ENCODE assay signal across 18 cellular contexts in genomic region chr2:226639550-226639949, GRCh38.
A peak's percentile ranks its signal among the peaks of the same experiment; 100 is the strongest.
DNase-seq lines count a peak whose midpoint lies in the region; ATAC-seq and TF ChIP-seq lines count a peak whose summit lies in the region.
"Had no signal": no experiment of that assay in that cellular context is flagged by ENCODE, and none has a peak within 500 bp of the region (broad histone marks: within the 10 kb centered on the region; RNA-seq: fewer than 3 reads in every experiment).

No MANE protein-coding gene starts in this region.

- DNase-seq in HCT116 (ENCODE audit: low read depth, low spot score) (no peak), IMR-90 (no peak), esophagus muscularis mucosa (ENCODE audit: extremely low spot score) (peak; percentile 64), mesenchymal stem cell (no peak), upper lobe of left lung (no peak), HCEC 1CT (no peak), NCI-H2227 treated with DMSO at 0.1 percent for 48 hours (lab: John Stamatoyannopoulos, UW) (no peak)
- DNase-seq: 8988T; AML-193; Caco-2; Calu3; CD4-positive, alpha-beta T cell; CD8-positive, alpha-beta T cell; DMS79 treated with DMSO at 0.1 percent for 48 hours; GF-D8 had no signal

- H3K4me3 ChIP-seq in HCT116 (replicated peaks in 1 of 2; ENCODE audit: low read depth in 1 of 2, low read length in 2 of 2) (no peak overlapping the region), IMR-90 (ENCODE audit: insufficient read depth, low read depth, low read length) (no peak overlapping the region), esophagus muscularis mucosa (no peak overlapping the region), mesenchymal stem cell (ENCODE audit: insufficient read depth in 1 of 2, low read depth in 1 of 2, low read length in 2 of 2) (no peak overlapping the region), upper lobe of left lung (no peak overlapping the region)
- H3K4me3 ChIP-seq: BLaER1 treated with 17β-estradiol and CSF1 and Interleukin-3, amounts not matched to agents 10 nM and 100 nM had no signal

- H2AK5ac ChIP-seq in IMR-90 (ENCODE audit: low read depth, low read length) = peak overlapping the region; percentile 72; the same call in 1 of the 2 replicates
- no peak overlapping the region for H2AK5ac ChIP-seq in mesenchymal stem cell (ENCODE audit: low read length, severe bottlenecking)

- 100% methylated on average over 1 of the region's 2 CpGs; no CpG with 5 or more reads in 1 of the 2 experiments for WGBS in IMR-90 (ENCODE audit: extremely low coverage in 2 of 2, insufficient read length in 1 of 2), 2 experiments
- 98% methylated on average over 2 of the region's 2 CpGs for WGBS in esophagus muscularis mucosa
- 98% methylated on average over 2 of the region's 2 CpGs for WGBS in mesenchymal stem cell
- WGBS in upper lobe of left lung, 2 donors = 96 to 100% methylated on average over 2 of the region's 2 CpGs

- H2BK20ac ChIP-seq in IMR-90 (ENCODE audit: low read depth, low read length) = peak overlapping the region; percentile 44; the same call in 1 of the 2 replicates

- H3K56ac ChIP-seq in IMR-90 (ENCODE audit: extremely low read depth, insufficient read depth, low read length) = no peak overlapping the region; the same call in 1 of the 2 replicates

- intact Hi-C loops in HCT116 (cut with micrococcal nuclease) (no loop called here), IMR-90 (cut with micrococcal nuclease) (no loop called here), esophagus muscularis mucosa (cut with DNase I) (no loop called here)

- H2BK12ac ChIP-seq in mesenchymal stem cell (ENCODE audit: low read length in 2 of 2) = peak overlapping the region in 1 of 2 experiments; percentile 85

- H2AK9ac ChIP-seq in IMR-90 (replicated peaks; ENCODE audit: low read depth, low read length, poor library complexity) = no peak overlapping the region

- RAD21 ChIA-PET in HCT116 (lab: Charles Lee; ENCODE audit: low non-redundant PET in 1 of 2, low total read pairs in 2 of 2, uncharacterized antibody in 2 of 2, unreplicated experiment in 2 of 2) = no interaction called here

- H4K20me1 ChIP-seq in HCT116 (ENCODE audit: insufficient read depth) (no peaks in the 10 kb centered on the region), IMR-90 (ENCODE audit: insufficient read depth, low read length) (no peaks in the 10 kb centered on the region)

- H3K79me1 ChIP-seq in IMR-90 (ENCODE audit: low read depth in 1 of 2, low read length in 2 of 2) (peaks cover 0 to 4% of the 10 kb centered on the region in 2 experiments; a peak in 1 of 4 replicates), mesenchymal stem cell (replicated peaks; ENCODE audit: low read length, poor library complexity, severe bottlenecking) (no peaks in the 10 kb centered on the region)

- no peak for TF ChIP-seq CTCF in HCT116 (IDR thresholded peaks at IDR 0.05 in 2 of 3, conservative IDR thresholded peaks at IDR 0.05 in 1 of 3; ENCODE audit: borderline replicate concordance in 1 of 3, insufficient read depth in 1 of 3, low read depth in 2 of 3, low read length in 2 of 3)
- TF ChIP-seq CTCF in IMR-90 (conservative IDR thresholded peaks at IDR 0.05; ENCODE audit: low read depth, low read length) = no peak
- TF ChIP-seq CTCF in esophagus muscularis mucosa (IDR thresholded peaks at IDR 0.05) = no peak
- TF ChIP-seq CTCF in upper lobe of left lung (IDR thresholded peaks at IDR 0.05) = no peak

- in situ Hi-C loops in IMR-90 (cut with MboI; ENCODE audit: low sequenced_read_pairs) = no loop called here

- BruUV-seq in HCT116 (replicated peaks; lab: Mats Ljungman, UMichigan) (no TSS peak), IMR-90 (replicated peaks; lab: Mats Ljungman, UMichigan) (no TSS peak)

- peak overlapping the region; percentile 74 for H2BK5ac ChIP-seq in IMR-90 (ENCODE audit: low read depth, low read length, poor library complexity, severe bottlenecking)
- no peak overlapping the region for H2BK5ac ChIP-seq in mesenchymal stem cell (ENCODE audit: low read depth, low read length, poor library complexity, severe bottlenecking)

- H3K79me2 ChIP-seq in HCT116 (ENCODE audit: insufficient read depth, low read length) = peaks cover 75% of the 10 kb centered on the region

- H3K9me3 ChIP-seq in HCT116 (ENCODE audit: control insufficient read depth in 1 of 2, insufficient read depth in 1 of 2, low read depth in 1 of 2, low read length in 2 of 2) = peaks cover 5 to 17% of the 10 kb centered on the region in 2 experiments; a peak in 2 of 4 replicates
- no peaks in the 10 kb centered on the region; the same call in 1 of the 2 replicates for H3K9me3 ChIP-seq in IMR-90 (ENCODE audit: control insufficient read depth, insufficient read depth, low read length)
- H3K9me3 ChIP-seq in esophagus muscularis mucosa = peaks cover 0 to 7% (median 2%) of the 10 kb centered on the region in 4 donors
- H3K9me3 ChIP-seq in mesenchymal stem cell (ENCODE audit: control insufficient read depth, low read length) = peaks cover 9% of the 10 kb centered on the region
- H3K9me3 ChIP-seq in upper lobe of left lung = peaks cover 0 to 9% (median 6%) of the 10 kb centered on the region in 4 donors
- H3K9me3 ChIP-seq: Caco-2 had no signal

- peak overlapping the region; percentile 54; the same call in 2 of the 3 replicates for H2BK15ac ChIP-seq in IMR-90 (ENCODE audit: low read depth, low read length)
- peak overlapping the region; percentile 19 for H2BK15ac ChIP-seq in mesenchymal stem cell (ENCODE audit: low read depth, poor library complexity, severe bottlenecking)

- H3K18ac ChIP-seq in IMR-90 (ENCODE audit: low read depth, low read length) = peak overlapping the region; percentile 62; the same call in 1 of the 2 replicates
- peak overlapping the region in 1 of 2 experiments; percentile 66 for H3K18ac ChIP-seq in mesenchymal stem cell (ENCODE audit: low read depth in 1 of 2, low read length in 2 of 2)

- no peak overlapping the region for H3K4me2 ChIP-seq in HCT116 (ENCODE audit: low read length)
- H3K4me2 ChIP-seq in IMR-90 (ENCODE audit: low read depth, low read length) = no peak overlapping the region
- no peak overlapping the region for H3K4me2 ChIP-seq in mesenchymal stem cell (ENCODE audit: low read length, poor library complexity, severe bottlenecking)
- H3K4me2 ChIP-seq: BLaER1 treated with 17β-estradiol and CSF1 and Interleukin-3, amounts not matched to agents 10 nM and 100 nM had no signal

- TF ChIP-seq POLR2A in HCT116 (IDR thresholded peaks at IDR 0.05; ENCODE audit: borderline replicate concordance, extremely low read depth, insufficient read depth, insufficient read length) (no peak), IMR-90 (IDR thresholded peaks at IDR 0.05; ENCODE audit: low read depth, low read length) (no peak), esophagus muscularis mucosa (IDR thresholded peaks at IDR 0.05; ENCODE audit: low read depth) (no peak), upper lobe of left lung (IDR thresholded peaks at IDR 0.05) (no peak)

- POLR2A ChIA-PET in HCT116 (lab: Charles Lee) (interaction anchor here (1.3 kb wide), 1 partner anchor 9 kb away, joined by 4 read pairs; no protein-coding TSS in a partner anchor), IMR-90 (lab: Charles Lee; ENCODE audit: unreplicated experiment) (no interaction called here)

- no peak overlapping the region for H3K14ac ChIP-seq in IMR-90 (replicated peaks; ENCODE audit: low read depth, low read length)
- H3K14ac ChIP-seq in mesenchymal stem cell (ENCODE audit: low read length in 2 of 2) = no peak overlapping the region

- dilution Hi-C loops in IMR-90 (cut with HindIII; ENCODE audit: low sequenced_read_pairs, unreplicated experiment) = no loop called here

- H4K91ac ChIP-seq in IMR-90 (ENCODE audit: insufficient read depth, low read depth, low read length) = no peak overlapping the region
- no peak overlapping the region for H4K91ac ChIP-seq in mesenchymal stem cell (ENCODE audit: low read length)

- H2BK120ac ChIP-seq in IMR-90 (ENCODE audit: low read depth, low read length) (peak overlapping the region; percentile 86), mesenchymal stem cell (ENCODE audit: low read depth, low read length) (no peak overlapping the region)

- no peak for ATAC-seq in HCT116
- no peak for ATAC-seq in IMR-90 (ENCODE audit: low read depth)
- ATAC-seq in upper lobe of left lung (ENCODE audit: low FRiP score in 2 of 2) = no peak
- ATAC-seq in GM21515 (IDR thresholded peaks at IDR 0.05; ENCODE audit: unreplicated experiment) = no peak
- ATAC-seq: CD8-positive, alpha-beta T cell had no signal

- 0 out of 2 replicates have a peak overlapping the region, but pooled peaks have one; percentile 29 for H3K4ac ChIP-seq in IMR-90 (ENCODE audit: low read depth, low read length)
- H3K4ac ChIP-seq in mesenchymal stem cell (ENCODE audit: low read depth in 1 of 2, low read length in 2 of 2) = no peak overlapping the region

- H3K9me2 ChIP-seq in HCT116 (ENCODE audit: insufficient read depth) = no peaks in the 10 kb centered on the region

- CTCF ChIA-PET in HCT116 (lab: Charles Lee) (no interaction called here), IMR-90 (lab: Yijun Ruan, JAX) (no interaction called here)

- TF ChIP-seq EP300 in esophagus muscularis mucosa (IDR thresholded peaks at IDR 0.05) (no peak), upper lobe of left lung (IDR thresholded peaks at IDR 0.05) (no peak)

- TF ChIP-seq RAD21 in HCT116 (IDR thresholded peaks at IDR 0.05; ENCODE audit: low read depth) (no peak), IMR-90 (IDR thresholded peaks at IDR 0.05; ENCODE audit: low read length) (no peak)

- no peak overlapping the region for H4K5ac ChIP-seq in IMR-90 (ENCODE audit: low read depth, low read length)

- H3K36me3 ChIP-seq in HCT116 (ENCODE audit: control insufficient read depth in 1 of 2, insufficient read depth in 2 of 2, low read length in 2 of 2) = peaks cover 0 to 48% of the 10 kb centered on the region in 2 experiments; a peak in 2 of 4 replicates
- no peaks in the 10 kb centered on the region for H3K36me3 ChIP-seq in IMR-90 (ENCODE audit: control insufficient read depth, insufficient read depth, low read length)
- no peaks in the 10 kb centered on the region for H3K36me3 ChIP-seq in esophagus muscularis mucosa
- no peaks in the 10 kb centered on the region for H3K36me3 ChIP-seq in mesenchymal stem cell (ENCODE audit: control insufficient read depth in 1 of 2, insufficient read depth in 2 of 2, low read depth in 1 of 2, low read length in 2 of 2)
- H3K36me3 ChIP-seq in upper lobe of left lung = no peaks in the 10 kb centered on the region
- H3K36me3 ChIP-seq: BLaER1 treated with 17β-estradiol and CSF1 and Interleukin-3, amounts not matched to agents 10 nM and 100 nM had no signal

- H3K4me1 ChIP-seq in HCT116 (ENCODE audit: control insufficient read depth in 1 of 2, insufficient read depth in 2 of 2, low read length in 2 of 2) = peaks cover 40 to 56% of the 10 kb centered on the region in 2 experiments
- peaks cover 9% of the 10 kb centered on the region for H3K4me1 ChIP-seq in IMR-90 (ENCODE audit: control insufficient read depth, insufficient read depth, low read length)
- H3K4me1 ChIP-seq in esophagus muscularis mucosa = peaks cover 11 to 26% (median 21%) of the 10 kb centered on the region in 4 donors
- H3K4me1 ChIP-seq in mesenchymal stem cell (ENCODE audit: control insufficient read depth, insufficient read depth, low read depth, low read length) = peaks cover 4% of the 10 kb centered on the region
- peaks cover 0 to 6% (median 0%) of the 10 kb centered on the region in 4 donors for H3K4me1 ChIP-seq in upper lobe of left lung
- H3K4me1 ChIP-seq: Caco-2 had no signal

- H3K23ac ChIP-seq in IMR-90 (ENCODE audit: low read depth, low read length) (no peak overlapping the region), mesenchymal stem cell (ENCODE audit: low read length in 2 of 2) (no peak overlapping the region)

- peaks cover 12% of the 10 kb centered on the region for H3K9me1 ChIP-seq in IMR-90 (ENCODE audit: insufficient read depth, low read length)

- H3K9ac ChIP-seq in HCT116 (ENCODE audit: low read length) (no peak overlapping the region), IMR-90 (ENCODE audit: low read depth, low read length) (no peak overlapping the region), mesenchymal stem cell (ENCODE audit: low read length) (no peak overlapping the region)
- H3K9ac ChIP-seq: BLaER1 treated with 17β-estradiol and CSF1 and Interleukin-3, amounts not matched to agents 10 nM and 100 nM had no signal

- H2AFZ ChIP-seq in HCT116 (ENCODE audit: low read depth, low read length, poor library complexity, severe bottlenecking) (no peak overlapping the region), IMR-90 (replicated peaks; ENCODE audit: low read length, poor library complexity) (no peak overlapping the region), mesenchymal stem cell (ENCODE audit: low read depth, low read length) (no peak overlapping the region)

- H3K27me3 ChIP-seq in HCT116 (ENCODE audit: insufficient read depth, low read length) (no peaks in the 10 kb centered on the region), IMR-90 (ENCODE audit: control insufficient read depth, insufficient read depth, low read length) (no peaks in the 10 kb centered on the region), esophagus muscularis mucosa (no peaks in the 10 kb centered on the region), mesenchymal stem cell (ENCODE audit: control insufficient read depth in 1 of 2, insufficient read depth in 1 of 2, low read length in 2 of 2) (no peaks in the 10 kb centered on the region), upper lobe of left lung (no peaks in the 10 kb centered on the region)

- H4K8ac ChIP-seq in IMR-90 (ENCODE audit: low read depth in 2 of 2, low read length in 2 of 2) = peak overlapping the region in 1 of 2 experiments; percentile 49; a peak in 1 of 4 replicates
- H4K8ac ChIP-seq in mesenchymal stem cell (ENCODE audit: low read length) = peak overlapping the region; percentile 42

- H3K27ac ChIP-seq in HCT116 (ENCODE audit: low read depth, low read length) (peak overlapping the region; percentile 58), IMR-90 (ENCODE audit: insufficient read depth, low read length) (no peak overlapping the region), esophagus muscularis mucosa (replicated peaks in 1 of 4) (no peak overlapping the region), mesenchymal stem cell (ENCODE audit: low read length, poor library complexity, severe bottlenecking) (no peak overlapping the region), upper lobe of left lung (no peak overlapping the region)
- H3K27ac ChIP-seq: BLaER1 treated with 17β-estradiol and CSF1 and Interleukin-3, amounts not matched to agents 10 nM and 100 nM; C4-2B had no signal
